20 cellular contexts compared by ENCODE assay signal in genomic region chr9:134164879-134165278, GRCh38. TPM values are rescaled to one million over a fixed set of nuclear protein-coding genes. Genes with fewer than 3 reads are reported as not detected.
"Had no signal": no experiment of that assay in that cellular context is flagged by ENCODE, and none has a peak within 500 bp of the region (broad histone marks: within the 10 kb centered on the region; RNA-seq: fewer than 3 reads in every experiment).

No MANE protein-coding gene starts in this region.

- H3K4me3 Mint-ChIP-seq: activated CD8-positive, alpha-beta T cell treated with anti-CD3 and anti-CD28 coated beads, Interleukin-2, amount 10 ng/mL, durations not matched to agents 7 days and 5 days; activated naive CD8-positive, alpha-beta T cell treated with anti-CD3 and anti-CD28 coated beads, Interleukin-2, amount 10 ng/mL, durations not matched to agents 7 days and 5 days had no signal

- H3K9me3 ChIP-seq: adrenal gland, MG63, Peyer's patch, SJCRH30, SK-N-SH had no signal

- H3K4me1 ChIP-seq: breast epithelium had no signal

- H3K4me2 ChIP-seq: SK-N-SH had no signal

- H3K36me3 ChIP-seq: adrenal gland, breast epithelium, MG63, Peyer's patch had no signal

- H3K4me3 ChIP-seq: breast epithelium, MG63, Peyer's patch, SJCRH30 had no signal

- H3K27me3 ChIP-seq: adrenal gland, breast epithelium, MG63, Peyer's patch, SJCRH30 had no signal

- H3K27me3 Mint-ChIP-seq: activated naive CD8-positive, alpha-beta T cell treated with anti-CD3 and anti-CD28 coated beads, Interleukin-2, amount 10 ng/mL, durations not matched to agents 7 days and 5 days had no signal

- H3K9ac ChIP-seq: SK-N-SH had no signal

- H3K27ac ChIP-seq: adrenal gland, Peyer's patch, RWPE1, SJCRH30 had no signal

- H3K27ac Mint-ChIP-seq: activated CD8-positive, alpha-beta T cell treated with anti-CD3 and anti-CD28 coated beads, Interleukin-2, amount 10 ng/mL, durations not matched to agents 7 days and 5 days; activated naive CD8-positive, alpha-beta T cell treated with anti-CD3 and anti-CD28 coated beads, Interleukin-2, amount 10 ng/mL, durations not matched to agents 7 days and 5 days had no signal

- H3K36me3 Mint-ChIP-seq: activated naive CD8-positive, alpha-beta T cell treated with anti-CD3 and anti-CD28 coated beads, Interleukin-2, amount 10 ng/mL, durations not matched to agents 7 days and 5 days had no signal

- H3K9me3 Mint-ChIP-seq: activated naive CD8-positive, alpha-beta T cell treated with anti-CD3 and anti-CD28 coated beads, Interleukin-2, amount 10 ng/mL, durations not matched to agents 7 days and 5 days had no signal

- DNase-seq: anterior cingulate cortex, caudate nucleus, MV-4-11, NCI-H1105, NCI-H1436, NCI-H1694 treated with DMSO at 0.1 percent for 48 hours, NCI-H2029 treated with DMSO at 0.1 percent for 48 hours, NCI-H510A treated with DMSO at 0.1 percent for 48 hours, NCI-H69 had no signal

- ATAC-seq: activated CD4-positive, CD25-positive, alpha-beta regulatory T cell treated with anti-CD3 and anti-CD28 coated beads, Interleukin-2, amount 50 U/mL, for 24 hours; activated CD8-positive, alpha-beta T cell treated with anti-CD3 and anti-CD28 coated beads, Interleukin-2, amount 10 ng/mL, durations not matched to agents 7 days and 5 days had no signal

RNA-seq across cellular contexts. Expression of gene RNU6ATAC, which starts 0.5 kb away (rescaled TPM):
- total RNA-seq: breast epithelium, cerebellum, Peyer's patch, SJCRH30 had no signal
- polyA plus RNA-seq: adrenal gland, SK-N-SH had no signal
